Comparison of ENCODE assay signal across 7 cellular contexts in genomic region chr11:129023968-129024676, GRCh38.
DNase-seq lines count a peak whose midpoint lies in the region; ATAC-seq, FAIRE-seq and TF ChIP-seq lines count a peak whose summit lies in the region.

No MANE protein-coding gene starts in this region.

- no peaks in the 10 kb centered on the region for H3K36me3 Mint-ChIP-seq in activated CD8-positive, alpha-beta memory T cell treated with anti-CD3 and anti-CD28 coated beads, Interleukin-2, amount 10 ng/mL, durations not matched to agents 7 days and 5 days

- no CpG with 5 or more reads among the region's 2 CpGs for WGBS in trophoblast cell (ENCODE audit: extremely low coverage, insufficient coverage, insufficient read length)

- H4K8ac ChIP-seq in trophoblast cell (ENCODE audit: low read depth, low read length), result no peak overlapping the region

- H2AFZ ChIP-seq in HCT116 (ENCODE audit: low read depth, low read length, poor library complexity, severe bottlenecking), result peak overlapping the region; percentile 36
- no peak overlapping the region for H2AFZ ChIP-seq in trophoblast cell (ENCODE audit: insufficient read depth, low read length, poor library complexity)

- H4K91ac ChIP-seq in trophoblast cell (ENCODE audit: low read depth, low read length), result no peak overlapping the region

- peak; percentile 19; the same call in 1 of the 2 replicates for TF ChIP-seq RAD21 in HCT116 (IDR thresholded peaks at IDR 0.05; ENCODE audit: low read depth)

- H2BK5ac ChIP-seq in trophoblast cell (ENCODE audit: low read depth, low read length, poor library complexity), result no peak overlapping the region

- TSS peak; percentile 78 for BruUV-seq in HCT116 (replicated peaks; lab: Mats Ljungman, UMichigan)

- peak; percentile 82 for DNase-seq in HCT116 (ENCODE audit: low read depth, low spot score)
- DNase-seq in NCI-H526 treated with DMSO at 0.1 percent for 48 hours (lab: John Stamatoyannopoulos, UW), result peak; percentile 69
- peak; percentile 97 for DNase-seq in epithelial cell of esophagus (ENCODE audit: low read depth)
- DNase-seq in trophoblast cell, result peak; percentile 7 to 40
- no peak for DNase-seq in activated CD8-positive, alpha-beta memory T cell treated with anti-CD3 and anti-CD28 coated beads, Interleukin-2, amount 10 ng/mL, durations not matched to agents 7 days and 5 days
- no peak for DNase-seq in GM12891 (ENCODE audit: insufficient read length, low spot score)
- DNase-seq in GM13976 (ENCODE audit: low spot score), result no peak

- H3K79me1 ChIP-seq in trophoblast cell (ENCODE audit: low read length), result peaks cover 2% of the 10 kb centered on the region

- no peak overlapping the region for H3K14ac ChIP-seq in trophoblast cell (ENCODE audit: low read length)

- in situ Hi-C loops in GM13976 (cut with MboI; ENCODE audit: low sequenced_read_pairs, unreplicated experiment), result no loop called here

- H3K27me3 ChIP-seq in HCT116 (ENCODE audit: insufficient read depth, low read length) (no peaks in the 10 kb centered on the region), trophoblast cell (ENCODE audit: insufficient read depth, low read length) (no peaks in the 10 kb centered on the region)

- no peaks in the 10 kb centered on the region for H3K36me3 ChIP-seq in HCT116 (ENCODE audit: control insufficient read depth in 1 of 2, insufficient read depth in 2 of 2, low read length in 2 of 2)
- no peaks in the 10 kb centered on the region for H3K36me3 ChIP-seq in trophoblast cell (ENCODE audit: control insufficient read depth in 1 of 2, insufficient read depth in 2 of 2, low read length in 2 of 2)

- intact Hi-C loops in HCT116 (cut with micrococcal nuclease), result no loop called here

- no peak overlapping the region for H2AK5ac ChIP-seq in trophoblast cell (ENCODE audit: low read length)

- H3K4me2 ChIP-seq in HCT116 (ENCODE audit: low read length) (peak overlapping the region; percentile 80), trophoblast cell (ENCODE audit: low read length) (peak overlapping the region; percentile 47)

- no peak overlapping the region for H3K18ac ChIP-seq in trophoblast cell (ENCODE audit: low read length)

- RAD21 ChIA-PET in HCT116 (lab: Charles Lee; ENCODE audit: low non-redundant PET in 1 of 2, low total read pairs in 2 of 2, uncharacterized antibody in 2 of 2, unreplicated experiment in 2 of 2), result no interaction called here

- no peak overlapping the region for H2BK12ac ChIP-seq in trophoblast cell (ENCODE audit: low read length)

- peaks cover 33% of the 10 kb centered on the region in 2 experiments for H3K4me1 ChIP-seq in HCT116 (ENCODE audit: control insufficient read depth in 1 of 2, insufficient read depth in 2 of 2, low read length in 2 of 2)
- peaks cover 2 to 3% of the 10 kb centered on the region in 2 experiments for H3K4me1 ChIP-seq in trophoblast cell (ENCODE audit: control insufficient read depth in 1 of 2, insufficient read depth in 2 of 2, low read length in 2 of 2)

- no peak overlapping the region for H2BK120ac ChIP-seq in trophoblast cell (ENCODE audit: insufficient read depth, low read length, poor library complexity)

- no peak overlapping the region for H3K4me3 Mint-ChIP-seq in activated CD8-positive, alpha-beta memory T cell treated with anti-CD3 and anti-CD28 coated beads, Interleukin-2, amount 10 ng/mL, durations not matched to agents 7 days and 5 days

- peaks cover 6% of the 10 kb centered on the region for H3K27me3 Mint-ChIP-seq in activated CD8-positive, alpha-beta memory T cell treated with anti-CD3 and anti-CD28 coated beads, Interleukin-2, amount 10 ng/mL, durations not matched to agents 7 days and 5 days

- H3K4ac ChIP-seq in trophoblast cell (ENCODE audit: low read depth, low read length), result no peak overlapping the region

- H3K9me3 Mint-ChIP-seq in activated CD8-positive, alpha-beta memory T cell treated with anti-CD3 and anti-CD28 coated beads, Interleukin-2, amount 10 ng/mL, durations not matched to agents 7 days and 5 days (ENCODE audit: low read depth), result no peaks in the 10 kb centered on the region

- H4K12ac ChIP-seq in trophoblast cell (ENCODE audit: low read depth, low read length), result no peak overlapping the region

- peak overlapping the region; percentile 51 for H3K9ac ChIP-seq in HCT116 (ENCODE audit: low read length)
- no peak overlapping the region for H3K9ac ChIP-seq in trophoblast cell (ENCODE audit: low read length)

- CTCF ChIA-PET in HCT116 (lab: Charles Lee), result no interaction called here
- CTCF ChIA-PET in activated CD8-positive, alpha-beta memory T cell treated with anti-CD3 and anti-CD28 coated beads, Interleukin-2, amount 10 ng/mL, durations not matched to agents 7 days and 5 days (lab: Charles Lee), result interaction anchor here (0.6 kb wide), 1 partner anchor 35 kb away, joined by 3 read pairs; no protein-coding TSS in a partner anchor

- no peaks in the 10 kb centered on the region for H3K9me2 ChIP-seq in HCT116 (ENCODE audit: insufficient read depth)

- H3K4me3 ChIP-seq in HCT116 (replicated peaks in 1 of 2; ENCODE audit: low read depth in 1 of 2, low read length in 2 of 2) (peak overlapping the region; percentile 22 to 44), epithelial cell of esophagus (ENCODE audit: low read length) (peak overlapping the region; percentile 64), trophoblast cell (ENCODE audit: low read depth, low read length) (no peak overlapping the region)

- H3K4me1 Mint-ChIP-seq in activated CD8-positive, alpha-beta memory T cell treated with anti-CD3 and anti-CD28 coated beads, Interleukin-2, amount 10 ng/mL, durations not matched to agents 7 days and 5 days, result peaks cover 7% of the 10 kb centered on the region

- H3K79me2 ChIP-seq in HCT116 (ENCODE audit: insufficient read depth, low read length), result no peaks in the 10 kb centered on the region
- H3K79me2 ChIP-seq in trophoblast cell (ENCODE audit: control insufficient read depth, insufficient read depth, low read length, poor library complexity), result no peaks in the 10 kb centered on the region

- TF ChIP-seq CTCF in HCT116 (IDR thresholded peaks at IDR 0.05 in 2 of 3, conservative IDR thresholded peaks at IDR 0.05 in 1 of 3; ENCODE audit: borderline replicate concordance in 1 of 3, insufficient read depth in 1 of 3, low read depth in 2 of 3, low read length in 2 of 3) (no peak), epithelial cell of esophagus (IDR thresholded peaks at IDR 0.05; ENCODE audit: insufficient read depth, low read depth, low read length, missing control alignments) (no peak), GM13976 (IDR thresholded peaks at IDR 0.05; ENCODE audit: borderline replicate concordance, control extremely low read depth, extremely low read depth, insufficient read depth, missing control alignments) (no peak)

- TF ChIP-seq POLR2A in HCT116 (IDR thresholded peaks at IDR 0.05; ENCODE audit: borderline replicate concordance, extremely low read depth, insufficient read depth, insufficient read length), result no peak
- no peak for TF ChIP-seq POLR2A in GM12891 (IDR thresholded peaks at IDR 0.05; ENCODE audit: low read depth, low read length)

- H3K9me3 ChIP-seq in HCT116 (ENCODE audit: control insufficient read depth in 1 of 2, insufficient read depth in 1 of 2, low read depth in 1 of 2, low read length in 2 of 2), result no peaks in the 10 kb centered on the region
- no peaks in the 10 kb centered on the region for H3K9me3 ChIP-seq in trophoblast cell (ENCODE audit: insufficient read depth, low read depth, low read length)

- H4K20me1 ChIP-seq in HCT116 (ENCODE audit: insufficient read depth), result no peaks in the 10 kb centered on the region

- POLR2A ChIA-PET in HCT116 (lab: Charles Lee), result interaction anchor here (0.9 to 1.6 kb wide), 7 partner anchors 10 to 292 kb away, joined by 3 to 6 read pairs (median 3); no protein-coding TSS in a partner anchor

- no peak overlapping the region for H3K23ac ChIP-seq in trophoblast cell (ENCODE audit: low read length)

- no peak overlapping the region for H3K27ac Mint-ChIP-seq in activated CD8-positive, alpha-beta memory T cell treated with anti-CD3 and anti-CD28 coated beads, Interleukin-2, amount 10 ng/mL, durations not matched to agents 7 days and 5 days

- peak; percentile 99 for ATAC-seq in HCT116
- no peak for ATAC-seq in activated CD8-positive, alpha-beta memory T cell treated with anti-CD3 and anti-CD28 coated beads, Interleukin-2, amount 10 ng/mL, durations not matched to agents 7 days and 5 days

- no peak for FAIRE-seq in GM12891 (lab: Jason Lieb, UNC)

- H3K27ac ChIP-seq in HCT116 (ENCODE audit: low read depth, low read length), result peak overlapping the region; percentile 74
- H3K27ac ChIP-seq in trophoblast cell (ENCODE audit: low read depth, low read length), result peak overlapping the region; percentile 73

TF ChIP-seq in HCT116, 20 proteins besides CTCF, POLR2A, EP300 and RAD21 (continues in another document):
- TF ChIP-seq CEBPB (IDR thresholded peaks at IDR 0.05; ENCODE audit: low read depth) (peak; percentile 56; the same call in 1 of the 2 replicates), ELF1 (IDR thresholded peaks at IDR 0.05; ENCODE audit: borderline replicate concordance, low read depth) (peak; percentile 58), YY1 (IDR thresholded peaks at IDR 0.05; ENCODE audit: extremely low read depth, insufficient replicate concordance, low read depth, low read length) (peak; percentile 24), ATF3 (IDR thresholded peaks at IDR 0.05) (no peak), SRF (IDR thresholded peaks at IDR 0.05; ENCODE audit: low read depth) (no peak), ZNF274 (IDR thresholded peaks at IDR 0.05; ENCODE audit: low read depth, low read length) (no peak), SIN3A (IDR thresholded peaks at IDR 0.05; ENCODE audit: low read depth) (no peak; the same call in 1 of the 2 replicates), SP1 (IDR thresholded peaks at IDR 0.05; ENCODE audit: low read depth) (peak; percentile 94)

TF ChIP-seq in GM12891, 5 proteins besides CTCF, POLR2A, EP300 and RAD21:
- TF ChIP-seq POU2F2 (IDR thresholded peaks at IDR 0.05; ENCODE audit: low read depth, low read length) (no peak), POLR2AphosphoS5 (IDR thresholded peaks at IDR 0.05; ENCODE audit: low read depth, low read length) (no peak), PAX5 (IDR thresholded peaks at IDR 0.05; ENCODE audit: insufficient read depth, low read length, severe bottlenecking) (no peak), TAF1 (IDR thresholded peaks at IDR 0.05; ENCODE audit: low read depth, low read length) (no peak), SPI1 (IDR thresholded peaks at IDR 0.05; ENCODE audit: low read depth, low read length) (no peak)
TF ChIP-seq in GM12891: peak in this region for 0.

Comparison
In these comparisons a context has a peak if more than half of its experiments do, and no peak if none do; other contexts are left out.
1. DNase-seq: peak in HCT116 (single experiment), NCI-H526 treated with DMSO at 0.1 percent for 48 hours (single experiment), epithelial cell of esophagus (single experiment) and trophoblast cell (2 of 2); none in activated CD8-positive, alpha-beta memory T cell treated with anti-CD3 and anti-CD28 coated beads, Interleukin-2, amount 10 ng/mL, durations not matched to agents 7 days and 5 days (single experiment), GM12891 (single experiment) and GM13976 (single experiment).